In the genomic region with DNA sequence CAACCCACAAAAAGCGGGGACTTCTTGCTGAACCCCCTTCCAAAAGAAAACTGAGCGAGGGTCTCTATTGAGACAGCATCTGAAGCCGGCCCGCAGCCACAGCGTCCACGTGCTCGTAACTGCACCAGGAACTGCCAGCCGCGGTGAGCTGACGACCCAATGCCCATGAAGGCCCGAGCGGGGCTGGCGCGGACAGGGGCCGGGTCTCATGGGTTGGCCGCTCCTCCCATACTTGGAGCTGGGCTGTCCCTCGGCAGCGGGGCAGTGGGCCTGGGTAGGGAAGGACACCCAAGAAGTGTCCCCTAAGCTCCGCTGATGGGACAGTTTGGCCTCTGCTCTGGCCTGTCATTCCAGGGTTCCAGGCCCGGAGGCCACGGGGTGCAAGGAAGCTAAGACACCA, we compare ENCODE assay signal across 21 cellular contexts. TPM values are rescaled to one million over a fixed set of nuclear protein-coding genes. Genes with fewer than 3 reads are reported as not detected.
DNase-seq lines count a peak whose midpoint lies in the region; ATAC-seq and TF ChIP-seq lines count a peak whose summit lies in the region.
"Had no signal": no experiment of that assay in that cellular context is flagged by ENCODE, and none has a peak within 500 bp of the region (broad histone marks: within the 10 kb centered on the region; RNA-seq: fewer than 3 reads in every experiment).

No MANE protein-coding gene starts in this region.

- H3K27me3 Mint-ChIP-seq in memory B cell = peaks cover 1% of the 10 kb centered on the region
- no peaks in the 10 kb centered on the region for H3K27me3 Mint-ChIP-seq in stimulated activated memory B cell treated with anti-CD40 and anti-IgM and Interleukin-4, amounts not matched to agents 10 μg/mL and 1 μg/mL and 100 μg/mL, for 72 hours
- H3K27me3 Mint-ChIP-seq: CD4-positive, alpha-beta memory T cell had no signal

- peak overlapping the region; percentile 85 for H3K4me2 ChIP-seq in DOHH2 (ENCODE audit: low read length)
- H3K4me2 ChIP-seq in OCI-LY7 (ENCODE audit: low read length) = no peak overlapping the region

- peaks cover 31% of the 10 kb centered on the region for H3K36me3 Mint-ChIP-seq in memory B cell
- peaks cover 53% of the 10 kb centered on the region for H3K36me3 Mint-ChIP-seq in stimulated activated memory B cell treated with anti-CD40 and anti-IgM and Interleukin-4, amounts not matched to agents 10 μg/mL and 1 μg/mL and 100 μg/mL, for 72 hours

- TF ChIP-seq CTCF in DOHH2 (IDR thresholded peaks at IDR 0.05; ENCODE audit: low read depth, low read length, poor library complexity, severe bottlenecking) (no peak), RWPE1 (conservative IDR thresholded peaks at IDR 0.05; ENCODE audit: low read depth) (no peak), OCI-LY7 (conservative IDR thresholded peaks at IDR 0.05; ENCODE audit: low read length) (no peak)

- intact Hi-C loops in OCI-LY7 (cut with micrococcal nuclease; ENCODE audit: unreplicated experiment) = no loop called here

- no peak overlapping the region for H2AFZ ChIP-seq in OCI-LY7 (ENCODE audit: low read length)

- no peak for DNase-seq in RWPE1 (ENCODE audit: low spot score)
- no peak for DNase-seq in memory B cell (ENCODE audit: low spot score in 2 of 2)
- DNase-seq in activated effector memory CD4-positive, alpha-beta T cell treated with Interleukin-2 at 50 U/mL for 16 hours = no peak
- DNase-seq in putamen (ENCODE audit: low spot score) = no peak
- DNase-seq in OCI-LY7 (ENCODE audit: low spot score) = no peak
- DNase-seq: ACHN; BE2C; CD4-positive, alpha-beta memory T cell; DMS153; DMS79; GF-D8; GOT3; H7; HFFc6 had no signal

- H4K20me1 ChIP-seq in DOHH2 (ENCODE audit: control insufficient read depth, insufficient read depth, low read depth, low read length) = no peaks in the 10 kb centered on the region
- H4K20me1 ChIP-seq in OCI-LY7 (ENCODE audit: insufficient read depth, low read length) = no peaks in the 10 kb centered on the region

- H3K9me3 ChIP-seq in DOHH2 (ENCODE audit: control insufficient read depth, insufficient read depth, low read length) (no peaks in the 10 kb centered on the region), OCI-LY7 (ENCODE audit: low read length) (no peaks in the 10 kb centered on the region)
- H3K9me3 ChIP-seq: BE2C had no signal

- H3K27me3 ChIP-seq in DOHH2 (ENCODE audit: control insufficient read depth, low read length) = no peaks in the 10 kb centered on the region
- H3K27me3 ChIP-seq: BE2C had no signal

- peaks cover 29% of the 10 kb centered on the region for H3K79me2 ChIP-seq in DOHH2 (ENCODE audit: control insufficient read depth, low read length)
- no peaks in the 10 kb centered on the region for H3K79me2 ChIP-seq in OCI-LY7 (ENCODE audit: insufficient read depth, low read depth, low read length)

- peak overlapping the region; percentile 5; the same call in 1 of the 2 replicates for H3K4me3 ChIP-seq in DOHH2 (ENCODE audit: low read length)
- no peak overlapping the region for H3K4me3 ChIP-seq in OCI-LY7 (ENCODE audit: low read depth, low read length, poor library complexity, severe bottlenecking)

- H3K36me3 ChIP-seq in DOHH2 (ENCODE audit: control insufficient read depth, low read length) = peaks cover 76% of the 10 kb centered on the region
- peaks cover 43% of the 10 kb centered on the region for H3K36me3 ChIP-seq in OCI-LY7 (ENCODE audit: insufficient read depth, low read length)

- H3F3A ChIP-seq in DOHH2 (ENCODE audit: control insufficient read depth, insufficient read depth) = peaks cover 4% of the 10 kb centered on the region; the same call in 1 of the 2 replicates

- H3K27ac Mint-ChIP-seq in memory B cell = peak overlapping the region; percentile 53
- H3K27ac Mint-ChIP-seq in stimulated activated memory B cell treated with anti-CD40 and anti-IgM and Interleukin-4, amounts not matched to agents 10 μg/mL and 1 μg/mL and 100 μg/mL, for 72 hours = peak overlapping the region; percentile 66
- H3K27ac Mint-ChIP-seq: CD4-positive, alpha-beta memory T cell; HFFc6 had no signal

- CTCF ChIA-PET in RWPE1 (lab: Yijun Ruan, JAX) (interaction anchor here (1.2 to 2.1 kb wide), 2 partner anchors 10 to 12 kb away, joined by 3 to 8 read pairs; no protein-coding TSS in a partner anchor), OCI-LY7 (lab: Charles Lee; ENCODE audit: unreplicated experiment) (no interaction called here)

- H3K4me1 ChIP-seq in DOHH2 (ENCODE audit: control insufficient read depth, low read length) = peaks cover 51% of the 10 kb centered on the region
- H3K4me1 ChIP-seq in OCI-LY7 (ENCODE audit: insufficient read depth, low read length, poor library complexity, severe bottlenecking) = peaks cover 21% of the 10 kb centered on the region
- H3K4me1 ChIP-seq: BE2C had no signal

- H3K4me3 Mint-ChIP-seq in memory B cell = no peak overlapping the region
- H3K4me3 Mint-ChIP-seq in stimulated activated memory B cell treated with anti-CD40 and anti-IgM and Interleukin-4, amounts not matched to agents 10 μg/mL and 1 μg/mL and 100 μg/mL, for 72 hours = no peak overlapping the region
- H3K4me3 Mint-ChIP-seq: CD14-positive monocyte; CD4-positive, alpha-beta memory T cell; HFFc6 had no signal

- POLR2A ChIA-PET in RWPE1 (lab: Yijun Ruan, JAX; ENCODE audit: low non-redundant PET) (no interaction called here), OCI-LY7 (lab: Charles Lee) (interaction anchor here (1.5 kb wide), 1 partner anchor 11 kb away, joined by 3 read pairs; no protein-coding TSS in a partner anchor)

- H3K27ac ChIP-seq in DOHH2 (ENCODE audit: low read depth, low read length) (peak overlapping the region; percentile 79), RWPE1 (peak overlapping the region; percentile 22), OCI-LY7 (ENCODE audit: low read depth, low read length, poor library complexity, severe bottlenecking) (no peak overlapping the region)
- H3K27ac ChIP-seq: HL-60 had no signal

- H3K4me1 Mint-ChIP-seq in memory B cell = peaks cover 23% of the 10 kb centered on the region
- peaks cover 40% of the 10 kb centered on the region for H3K4me1 Mint-ChIP-seq in stimulated activated memory B cell treated with anti-CD40 and anti-IgM and Interleukin-4, amounts not matched to agents 10 μg/mL and 1 μg/mL and 100 μg/mL, for 72 hours
- H3K4me1 Mint-ChIP-seq: CD14-positive monocyte had no signal

- ATAC-seq in memory B cell (ENCODE audit: low read depth) (no peak), GM21619 (IDR thresholded peaks at IDR 0.05; ENCODE audit: unreplicated experiment) (no peak)
- ATAC-seq in stimulated activated memory B cell treated with anti-CD40 and anti-IgM and Interleukin-4, amounts not matched to agents 10 μg/mL and 1 μg/mL and 100 μg/mL, for 72 hours = no peak
- ATAC-seq: HCT116 had no signal

- no peaks in the 10 kb centered on the region for H3K9me2 ChIP-seq in DOHH2 (replicated peaks; ENCODE audit: control insufficient read depth, low read length)
- no peaks in the 10 kb centered on the region for H3K9me2 ChIP-seq in OCI-LY7 (ENCODE audit: insufficient read depth, low read length)

- no peaks in the 10 kb centered on the region for H3K9me3 Mint-ChIP-seq in memory B cell
- no peaks in the 10 kb centered on the region for H3K9me3 Mint-ChIP-seq in stimulated activated memory B cell treated with anti-CD40 and anti-IgM and Interleukin-4, amounts not matched to agents 10 μg/mL and 1 μg/mL and 100 μg/mL, for 72 hours
- H3K9me3 Mint-ChIP-seq: HFFc6 had no signal

- BruUV-seq in OCI-LY7 (replicated peaks; lab: Mats Ljungman, UMichigan) = no TSS peak

RNA-seq across cellular contexts. Expression of a gene that starts 22.3 kb away (rescaled TPM):
- 0.31 TPM in 1 of 2 replicates, not detected in the other for total RNA-seq in OCI-LY7 (2014; rRNA removed; shearing (Covaris generic))
- 1.3 and 1.5 TPM in 2 replicates for total RNA-seq in OCI-LY7 (2022)
- total RNA-seq: CD4-positive, alpha-beta memory T cell; H7; HT1080 had no signal

RNA-seq across cellular contexts. Expression of a gene that starts 30.0 kb away (rescaled TPM):
- 20.3 and 23.2 TPM in 2 replicates for total RNA-seq in OCI-LY7 (2014; rRNA removed; shearing (Covaris generic))
- total RNA-seq in OCI-LY7 (2022) = 43.1 and 45.7 TPM in 2 replicates

RNA-seq across cellular contexts. Expression of a gene that starts 39.0 kb away (rescaled TPM):
- 0.62 and 0.95 TPM in 2 replicates for total RNA-seq in OCI-LY7 (2014; rRNA removed; shearing (Covaris generic))
- total RNA-seq in OCI-LY7 (2022) = 0.77 and 3.3 TPM in 2 replicates

RNA-seq across cellular contexts. Expression of a gene that starts 50.8 kb away (rescaled TPM):
- 0.41 and 2.4 TPM in 2 replicates for total RNA-seq in OCI-LY7 (2014; rRNA removed; shearing (Covaris generic))
- 7.0 and 7.7 TPM in 2 replicates for total RNA-seq in OCI-LY7 (2022)
